Comparison of ENCODE assay signal across 24 cellular contexts in the genomic region with DNA sequence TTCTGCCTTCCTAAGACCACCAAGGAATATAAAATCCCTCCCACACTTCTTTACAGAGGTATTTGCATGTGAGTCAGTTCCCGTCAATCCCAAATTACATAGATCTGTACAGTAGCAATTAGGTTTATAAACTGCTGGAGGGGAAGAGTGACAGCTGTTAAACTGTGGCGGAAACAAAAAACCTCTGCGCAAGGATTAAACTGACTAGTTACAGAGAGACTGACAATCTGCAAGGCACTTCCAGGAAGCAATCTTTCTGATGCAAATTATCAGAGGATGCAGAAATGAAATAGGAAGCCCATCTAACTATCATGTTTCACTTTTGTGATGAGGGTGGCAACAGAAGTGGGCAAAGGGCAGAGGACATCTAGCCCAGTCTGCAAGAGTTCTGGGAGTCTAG.
A peak's percentile ranks its signal among the peaks of the same experiment; 100 is the strongest.
DNase-seq lines count a peak whose midpoint lies in the region; TF ChIP-seq lines count a peak whose summit lies in the region.
"Had no signal": no experiment of that assay in that cellular context is flagged by ENCODE, and none has a peak within 500 bp of the region (broad histone marks: within the 10 kb centered on the region; RNA-seq: fewer than 3 reads in every experiment).

No MANE protein-coding gene starts in this region.

- no peak overlapping the region for H3K4me3 Mint-ChIP-seq in chondrocyte (ENCODE audit: unreplicated experiment)
- H3K4me3 Mint-ChIP-seq in osteocyte (ENCODE audit: unreplicated experiment), result no peak overlapping the region
- H3K4me3 Mint-ChIP-seq: effector memory CD8-positive, alpha-beta T cell; stimulated activated naive CD8-positive, alpha-beta T cell treated with anti-CD3 and anti-CD28 coated beads, Interleukin-15, amount 100 ng/mL, for 72 hours had no signal

- H3K4me1 ChIP-seq in HUES48 (ENCODE audit: control insufficient read depth, insufficient read depth, low read length) (peaks cover 29% of the 10 kb centered on the region), OCI-LY7 (ENCODE audit: insufficient read depth, low read length, poor library complexity, severe bottlenecking) (peaks cover 22% of the 10 kb centered on the region)

- DNase-seq in OCI-LY7 (ENCODE audit: low spot score) (peak; percentile 7), chondrocyte (ENCODE audit: low spot score) (no peak), osteocyte (ENCODE audit: extremely low spot score, unreplicated experiment) (no peak), NCI-H2171 (lab: John Stamatoyannopoulos, UW) (no peak), NCI-H69 (lab: John Stamatoyannopoulos, UW) (no peak), NCI-H2171 treated with DMSO at 0.1 percent for 48 hours (lab: John Stamatoyannopoulos, UW) (no peak)
- DNase-seq: activated CD4-positive, alpha-beta T cell treated with anti-CD3 and anti-CD28 coated beads, Interleukin-2, amount 50 U/mL, for 48 hours; activated CD4-positive, CD25-positive, alpha-beta regulatory T cell treated with anti-CD3 and anti-CD28 coated beads, Interleukin-2, amount 50 U/mL, for 72 hours; activated T-cell treated with anti-CD3 and anti-CD28 coated beads, Interleukin-2, amount 50 U/mL, for 48 hours; caudate nucleus; cortex of kidney; DMS 273 treated with DMSO at 0.1 percent for 48 hours; effector memory CD8-positive, alpha-beta T cell; GM23248; NK-92 treated with Interleukin-12 subunit alpha and Interleukin-12 subunit beta, amount 100 ng/mL, for 24 hours; right cardiac atrium; SIG-M5; stimulated activated CD4-positive, alpha-beta T cell treated with anti-CD3 and anti-CD28 coated beads, Interleukin-1b, Interleukin-23, amount 100 ng/mL, for 48 hours; stimulated activated naive CD8-positive, alpha-beta T cell treated with anti-CD3 and anti-CD28 coated beads, Interleukin-15, amount 100 ng/mL, for 72 hours had no signal

- TF ChIP-seq CTCF in OCI-LY7 (conservative IDR thresholded peaks at IDR 0.05; ENCODE audit: low read length), result no peak
- no peak for TF ChIP-seq CTCF in chondrocyte (IDR thresholded peaks at IDR 0.05)
- no peak for TF ChIP-seq CTCF in osteocyte (IDR thresholded peaks at IDR 0.05)

- H3K9ac ChIP-seq in HUES48 (ENCODE audit: low read depth, low read length), result no peak overlapping the region
- H3K9ac ChIP-seq: BLaER1, GM23248, KMS-11 had no signal

- H3K27ac Mint-ChIP-seq in chondrocyte (ENCODE audit: unreplicated experiment) (peak overlapping the region; percentile 74), osteocyte (ENCODE audit: unreplicated experiment) (peak overlapping the region; percentile 6)
- H3K27ac Mint-ChIP-seq: effector memory CD8-positive, alpha-beta T cell; stimulated activated naive CD8-positive, alpha-beta T cell treated with anti-CD3 and anti-CD28 coated beads, Interleukin-15, amount 100 ng/mL, for 72 hours had no signal

- no peaks in the 10 kb centered on the region for H4K20me1 ChIP-seq in OCI-LY7 (ENCODE audit: insufficient read depth, low read length)
- H4K20me1 ChIP-seq: BLaER1 had no signal

- no TSS peak for BruUV-seq in OCI-LY7 (replicated peaks; lab: Mats Ljungman, UMichigan)

- H3K27me3 Mint-ChIP-seq in chondrocyte (ENCODE audit: low read depth) (no peaks in the 10 kb centered on the region), osteocyte (ENCODE audit: unreplicated experiment) (no peaks in the 10 kb centered on the region)
- H3K27me3 Mint-ChIP-seq: stimulated activated naive CD8-positive, alpha-beta T cell treated with anti-CD3 and anti-CD28 coated beads, Interleukin-15, amount 100 ng/mL, for 72 hours had no signal

- no peaks in the 10 kb centered on the region for H3K79me2 ChIP-seq in OCI-LY7 (ENCODE audit: insufficient read depth, low read depth, low read length)

- H3K9me3 ChIP-seq in HUES48 (ENCODE audit: control insufficient read depth, insufficient read depth, low read length), result no peaks in the 10 kb centered on the region
- H3K9me3 ChIP-seq in OCI-LY7 (ENCODE audit: low read length), result no peaks in the 10 kb centered on the region
- H3K9me3 ChIP-seq: BLaER1, thoracic aorta had no signal

- POLR2A ChIA-PET in OCI-LY7 (lab: Charles Lee), result interaction anchor here (0.6 to 0.7 kb wide), 2 partner anchors 1104 to 1473 kb away, joined by 3 to 5 read pairs; no protein-coding TSS in a partner anchor

- H3K36me3 Mint-ChIP-seq in chondrocyte (ENCODE audit: low read depth), result peaks cover 2% of the 10 kb centered on the region
- no peaks in the 10 kb centered on the region for H3K36me3 Mint-ChIP-seq in osteocyte (ENCODE audit: unreplicated experiment)

- H3K36me3 ChIP-seq in HUES48 (ENCODE audit: control insufficient read depth, insufficient read depth, low read length) (no peaks in the 10 kb centered on the region), OCI-LY7 (ENCODE audit: insufficient read depth, low read length) (no peaks in the 10 kb centered on the region)
- H3K36me3 ChIP-seq: BLaER1, thoracic aorta had no signal

- no peaks in the 10 kb centered on the region for H3K27me3 ChIP-seq in HUES48 (ENCODE audit: control insufficient read depth, insufficient read depth, low read length)
- H3K27me3 ChIP-seq: BLaER1 had no signal

- no peak overlapping the region; the same call in 1 of the 2 replicates for H3K4me3 ChIP-seq in HUES48 (ENCODE audit: low read depth, low read length)
- H3K4me3 ChIP-seq in OCI-LY7 (ENCODE audit: low read depth, low read length, poor library complexity, severe bottlenecking), result no peak overlapping the region
- H3K4me3 ChIP-seq: BLaER1, GM23248, smooth muscle cell, thoracic aorta had no signal

- peaks cover 55% of the 10 kb centered on the region for H3K4me1 Mint-ChIP-seq in chondrocyte (ENCODE audit: low read depth)
- H3K4me1 Mint-ChIP-seq in osteocyte (ENCODE audit: unreplicated experiment), result peaks cover 54% of the 10 kb centered on the region
- H3K4me1 Mint-ChIP-seq: stimulated activated naive CD8-positive, alpha-beta T cell treated with anti-CD3 and anti-CD28 coated beads, Interleukin-15, amount 100 ng/mL, for 72 hours had no signal

- intact Hi-C loops in OCI-LY7 (cut with micrococcal nuclease; ENCODE audit: unreplicated experiment), result no loop called here

- H3K27ac ChIP-seq in HUES48 (ENCODE audit: low read depth, low read length), result peak overlapping the region; percentile 84
- no peak overlapping the region for H3K27ac ChIP-seq in OCI-LY7 (ENCODE audit: low read depth, low read length, poor library complexity, severe bottlenecking)
- H3K27ac ChIP-seq: BLaER1, GM23248, KMS-11, thoracic aorta had no signal

- H3K4me2 ChIP-seq in OCI-LY7 (ENCODE audit: low read length), result peak overlapping the region; percentile 18; the same call in 1 of the 2 replicates
- H3K4me2 ChIP-seq: BLaER1, KMS-11 had no signal

- H2AFZ ChIP-seq in OCI-LY7 (ENCODE audit: low read length), result no peak overlapping the region

- CTCF ChIA-PET in OCI-LY7 (lab: Charles Lee; ENCODE audit: unreplicated experiment), result no interaction called here

- H3K9me3 Mint-ChIP-seq in chondrocyte (ENCODE audit: low read depth) (peaks cover 2% of the 10 kb centered on the region), osteocyte (ENCODE audit: unreplicated experiment) (peaks cover 11% of the 10 kb centered on the region)
- H3K9me3 Mint-ChIP-seq: effector memory CD8-positive, alpha-beta T cell; stimulated activated naive CD8-positive, alpha-beta T cell treated with anti-CD3 and anti-CD28 coated beads, Interleukin-15, amount 100 ng/mL, for 72 hours had no signal

- no peaks in the 10 kb centered on the region for H3K9me2 ChIP-seq in OCI-LY7 (ENCODE audit: insufficient read depth, low read length)
